ENCODE assay signal across 13 cellular contexts in the genomic region with DNA sequence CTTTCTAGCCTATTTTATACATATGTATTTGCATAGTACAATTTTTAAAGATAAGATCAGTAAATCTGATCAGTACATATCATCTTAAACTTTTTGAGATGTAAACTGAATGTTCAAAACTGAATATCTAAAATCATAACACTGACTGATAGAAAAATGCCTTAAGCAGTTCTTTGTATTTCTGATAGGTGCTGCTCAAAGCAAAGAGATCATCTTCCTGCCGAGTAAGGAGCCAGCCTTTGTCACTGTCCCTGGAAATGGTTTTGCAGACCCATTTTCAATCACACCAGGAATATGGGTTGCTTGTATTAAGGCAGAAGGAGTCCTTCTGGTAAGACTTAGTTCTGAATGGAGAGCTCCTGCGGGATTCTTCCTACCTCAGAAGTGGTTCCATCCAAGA.
DNase-seq lines count a peak whose midpoint lies in the region; ATAC-seq and TF ChIP-seq lines count a peak whose summit lies in the region.
"Had no signal": no experiment of that assay in that cellular context is flagged by ENCODE, and none has a peak within 500 bp of the region (broad histone marks: within the 10 kb centered on the region; RNA-seq: fewer than 3 reads in every experiment).

No MANE protein-coding gene starts in this region.

- no TSS peak for BruUV-seq in PC-3 (replicated peaks; lab: Mats Ljungman, UMichigan)

- H3K4me2 ChIP-seq in PC-3 (ENCODE audit: low read length) = no peak overlapping the region

- POLR2A ChIA-PET in PC-3 (lab: Charles Lee; ENCODE audit: unreplicated experiment) = interaction anchor here (0.6 kb wide), 1 partner anchor 38 kb away, joined by 6 read pairs; no protein-coding TSS in a partner anchor

- TF ChIP-seq POLR2A in heart left ventricle (IDR thresholded peaks at IDR 0.05) = no peak

- no peaks in the 10 kb centered on the region for H3F3A ChIP-seq in PC-3 (ENCODE audit: low read length, unreplicated experiment)

- no peaks in the 10 kb centered on the region for H3K27me3 ChIP-seq in left ventricle myocardium inferior (ENCODE audit: low read depth)
- H3K27me3 ChIP-seq in heart left ventricle = no peaks in the 10 kb centered on the region
- H3K27me3 ChIP-seq in PC-3 (ENCODE audit: low read length) = no peaks in the 10 kb centered on the region

- H3K79me2 ChIP-seq in PC-3 (ENCODE audit: low read length) = no peaks in the 10 kb centered on the region
- H3K79me2 ChIP-seq: parathyroid adenoma had no signal

- no peak overlapping the region for H2AFZ ChIP-seq in PC-3 (ENCODE audit: low read length)
- H2AFZ ChIP-seq: parathyroid adenoma had no signal

- peaks cover 23% of the 10 kb centered on the region for H3K4me1 ChIP-seq in left ventricle myocardium inferior
- peaks cover 0 to 35% (median 16%) of the 10 kb centered on the region in 12 donors for H3K4me1 ChIP-seq in heart left ventricle
- peaks cover 25% of the 10 kb centered on the region for H3K4me1 ChIP-seq in PC-3 (ENCODE audit: insufficient read depth, low read length)
- H3K4me1 ChIP-seq: parathyroid adenoma had no signal

- no peaks in the 10 kb centered on the region for H4K20me1 ChIP-seq in PC-3 (ENCODE audit: low read length)

- H3K9me2 ChIP-seq in PC-3 (replicated peaks; ENCODE audit: low read length) = no peaks in the 10 kb centered on the region

- peak; percentile 25 for TF ChIP-seq CTCF in left ventricle myocardium inferior (IDR thresholded peaks at IDR 0.05; ENCODE audit: borderline replicate concordance)
- TF ChIP-seq CTCF in heart left ventricle (IDR thresholded peaks at IDR 0.05) = peak in 3 of 12 donors; percentile 6 to 26 (median 14)
- TF ChIP-seq CTCF in PC-3 (conservative IDR thresholded peaks at IDR 0.05; ENCODE audit: low read depth, low read length) = 0 out of 2 replicates have a peak, but pooled peaks have one; percentile 16

- intact Hi-C loops in left ventricle myocardium inferior (cut with micrococcal nuclease) (no loop called here), heart left ventricle (cut with DNase I) (loop anchor here in 5 of 10 donors (2.0 to 10.0 kb wide), 5 partner anchors 91 to 291 kb away; no protein-coding TSS in a partner anchor), PC-3 (cut with micrococcal nuclease) (loop anchor here (2.0 to 5.0 kb wide), 2 partner anchors 95 to 293 kb away; no protein-coding TSS in a partner anchor)

- H3K36me3 ChIP-seq in left ventricle myocardium inferior (no peaks in the 10 kb centered on the region), heart left ventricle (peaks cover 0 to 19% (median 0%) of the 10 kb centered on the region in 9 donors), PC-3 (ENCODE audit: low read depth, low read length) (peaks cover 85% of the 10 kb centered on the region)

- WGBS in heart left ventricle, 4 donors = 68 to 87% (median 79%) methylated on average over 2 of the region's 2 CpGs

- H3K4me3 ChIP-seq in left ventricle myocardium inferior = no peak overlapping the region
- H3K4me3 ChIP-seq in heart left ventricle = no peak overlapping the region
- H3K4me3 ChIP-seq in PC-3 (ENCODE audit: low read length) = no peak overlapping the region

- CTCF ChIA-PET in PC-3 (lab: Charles Lee) = no interaction called here

- H3K9me3 ChIP-seq in left ventricle myocardium inferior (replicated peaks) (no peaks in the 10 kb centered on the region), heart left ventricle (no peaks in the 10 kb centered on the region), PC-3 (ENCODE audit: low read length) (no peaks in the 10 kb centered on the region)

- no peak overlapping the region for H3K9ac ChIP-seq in PC-3 (ENCODE audit: low read length)
- H3K9ac ChIP-seq: parathyroid adenoma had no signal

- DNase-seq in left ventricle myocardium inferior (no peak), heart left ventricle (no peak), PC-3 (no peak), fibroblast of gingiva (ENCODE audit: low read depth) (peak; percentile 6), NAMALWA (ENCODE audit: low spot score) (no peak), UCSD-AML1 (lab: John Stamatoyannopoulos, UW; ENCODE audit: unreplicated experiment) (no peak), DMS153 (lab: John Stamatoyannopoulos, UW) (no peak)
- DNase-seq: activated CD8-positive, alpha-beta T cell treated with anti-CD3 and anti-CD28 coated beads, Interleukin-2, amount 10 ng/mL, durations not matched to agents 7 days and 5 days; activated gamma-delta T cell; hippocampal formation; RPMI8226 had no signal

- ATAC-seq in heart left ventricle = no peak
- no peak for ATAC-seq in PC-3
- no peak for ATAC-seq in HG03457 (IDR thresholded peaks at IDR 0.05; ENCODE audit: unreplicated experiment)
- ATAC-seq: activated CD8-positive, alpha-beta T cell treated with anti-CD3 and anti-CD28 coated beads, Interleukin-2, amount 10 ng/mL, durations not matched to agents 7 days and 5 days had no signal

- H3K27ac ChIP-seq in left ventricle myocardium inferior (replicated peaks) (no peak overlapping the region), heart left ventricle (no peak overlapping the region), PC-3 (ENCODE audit: low read length) (peak overlapping the region; percentile 8; the same call in 1 of the 2 replicates)
- H3K27ac ChIP-seq: parathyroid adenoma had no signal
